ENCODE assay signal across 21 cellular contexts in genomic region chrX:11105080-11105479, GRCh38. TPM values are rescaled to one million over a fixed set of nuclear protein-coding genes. Genes with fewer than 3 reads are reported as not detected.
A peak's percentile ranks its signal among the peaks of the same experiment; 100 is the strongest.
DNase-seq lines count a peak whose midpoint lies in the region; FAIRE-seq and TF ChIP-seq lines count a peak whose summit lies in the region.
"Had no signal": no experiment of that assay in that cellular context is flagged by ENCODE, and none has a peak within 500 bp of the region (broad histone marks: within the 10 kb centered on the region; RNA-seq: fewer than 3 reads in every experiment).

No MANE protein-coding gene starts in this region.

- no peak overlapping the region for H3K4me2 ChIP-seq in astrocyte (ENCODE audit: low read length)
- H3K4me2 ChIP-seq: BLaER1, smooth muscle cell had no signal

- TF ChIP-seq CTCF in AG10803 (conservative IDR thresholded peaks at IDR 0.05; ENCODE audit: low read length) = no peak
- TF ChIP-seq CTCF in astrocyte (IDR thresholded peaks at IDR 0.05; ENCODE audit: insufficient read depth, low read depth, low read length) = no peak
- no peak for TF ChIP-seq CTCF in fibroblast of the aortic adventitia (IDR thresholded peaks at IDR 0.05; ENCODE audit: insufficient read depth, low read length)
- no peak for TF ChIP-seq CTCF in chondrocyte (IDR thresholded peaks at IDR 0.05)

- no peaks in the 10 kb centered on the region for H3K36me3 ChIP-seq in astrocyte (ENCODE audit: insufficient read depth, low read length)
- H3K36me3 ChIP-seq: gastroesophageal sphincter, vagina had no signal

- H3K4me3 ChIP-seq in AG10803 (ENCODE audit: low read length) (no peak overlapping the region), astrocyte (ENCODE audit: insufficient read depth, low read depth, low read length) (no peak overlapping the region), fibroblast of the aortic adventitia (ENCODE audit: low read depth, low read length) (no peak overlapping the region)
- H3K4me3 ChIP-seq: BLaER1, gastroesophageal sphincter, psoas muscle, SJCRH30, smooth muscle cell, vagina had no signal

- H4K20me1 ChIP-seq in astrocyte (ENCODE audit: insufficient read depth, low read length) = no peaks in the 10 kb centered on the region
- H4K20me1 ChIP-seq: BLaER1 had no signal

- no peak overlapping the region for H3K4me3 Mint-ChIP-seq in astrocyte (ENCODE audit: unreplicated experiment)
- no peak overlapping the region for H3K4me3 Mint-ChIP-seq in chondrocyte (ENCODE audit: unreplicated experiment)

- H3K9me3 Mint-ChIP-seq in astrocyte (ENCODE audit: unreplicated experiment) (no peaks in the 10 kb centered on the region), chondrocyte (ENCODE audit: low read depth) (peaks cover 6% of the 10 kb centered on the region)

- H3K4me1 Mint-ChIP-seq in astrocyte (ENCODE audit: low read depth, unreplicated experiment) = peaks cover 10% of the 10 kb centered on the region
- peaks cover 20% of the 10 kb centered on the region for H3K4me1 Mint-ChIP-seq in chondrocyte (ENCODE audit: low read depth)

- no peaks in the 10 kb centered on the region for H3K27me3 ChIP-seq in astrocyte (ENCODE audit: insufficient read depth, low read length)
- H3K27me3 ChIP-seq: gastroesophageal sphincter, SJCRH30, vagina had no signal

- no peaks in the 10 kb centered on the region for H3K79me2 ChIP-seq in astrocyte (ENCODE audit: insufficient read depth, low read length)

- H3K27me3 Mint-ChIP-seq in astrocyte (ENCODE audit: low read depth, unreplicated experiment) (no peaks in the 10 kb centered on the region), chondrocyte (ENCODE audit: low read depth) (no peaks in the 10 kb centered on the region)

- H3K27ac Mint-ChIP-seq in astrocyte (ENCODE audit: unreplicated experiment) (no peak overlapping the region), chondrocyte (ENCODE audit: unreplicated experiment) (no peak overlapping the region)

- no peaks in the 10 kb centered on the region for H3K9me3 ChIP-seq in astrocyte (ENCODE audit: insufficient read depth, low read depth, low read length)
- H3K9me3 ChIP-seq: gastroesophageal sphincter, psoas muscle, SJCRH30, vagina had no signal

- FAIRE-seq in astrocyte (lab: Jason Lieb, UNC) = peak; percentile 81

- intact Hi-C loops in posterior vena cava (cut with DNase I) = no loop called here

- no peak overlapping the region for H2AFZ ChIP-seq in astrocyte (ENCODE audit: low read depth, low read length)

- H3K36me3 Mint-ChIP-seq in astrocyte (ENCODE audit: low read depth, unreplicated experiment) (no peaks in the 10 kb centered on the region), chondrocyte (ENCODE audit: low read depth) (no peaks in the 10 kb centered on the region)

- H3K4me1 ChIP-seq in astrocyte (ENCODE audit: insufficient read depth, low read length) = peaks cover 10% of the 10 kb centered on the region
- H3K4me1 ChIP-seq: psoas muscle had no signal

- no peak overlapping the region for H3K27ac ChIP-seq in astrocyte (ENCODE audit: low read depth, low read length)
- H3K27ac ChIP-seq: BLaER1, gastroesophageal sphincter, psoas muscle, SJCRH30, vagina had no signal

- no peak overlapping the region for H3K9ac ChIP-seq in astrocyte (ENCODE audit: low read length)
- H3K9ac ChIP-seq: BLaER1 had no signal

- DNase-seq in AG10803 (ENCODE audit: low read depth) (peak; percentile 16), HPDE6-E6E7 (ENCODE audit: extremely low spot score) (peak; percentile 14), astrocyte (ENCODE audit: low read depth) (peak; percentile 56), fibroblast of the aortic adventitia (ENCODE audit: low read depth) (peak; percentile 65), posterior vena cava (ENCODE audit: low spot score) (no peak), chondrocyte (ENCODE audit: low spot score) (no peak), NCI-H1092 treated with DMSO at 0.1 percent for 48 hours (lab: John Stamatoyannopoulos, UW) (no peak)
- no peak for DNase-seq in activated effector memory CD4-positive, alpha-beta T cell treated with Interleukin-2 at 50 U/mL for 16 hours
- DNase-seq: activated CD4-positive, alpha-beta T cell treated with anti-CD3 and anti-CD28 coated beads for 1 hour; amygdala; cerebellar nuclear complex; effector memory CD4-positive, alpha-beta T cell; NCI-H1417; psoas muscle; SJCRH30; stimulated activated CD4-positive, alpha-beta T cell treated with anti-CD3 and anti-CD28 coated beads, Interleukin-4, amount 100 ng/mL, for 4 hours; T1000 had no signal

RNA-seq across cellular contexts. Expression of gene HCCS, which starts 6.1 kb away (rescaled TPM):
- 38.0 and 39.2 TPM in 2 replicates for total RNA-seq in astrocyte
- 4.7 and 24.5 TPM in 2 replicates for total RNA-seq in fibroblast of the aortic adventitia (ENCODE audit: low replicate concordance)
- total RNA-seq in posterior vena cava = 10 to 100 TPM; 14.5 to 17.7 TPM
- 25.0 to 25.8 TPM (median 25.5 TPM) in 3 replicates for total RNA-seq in chondrocyte

Comparison
In these comparisons a context has a peak if more than half of its experiments do, and no peak if none do; other contexts are left out.
1. DNase-seq: peak in AG10803 (single experiment), HPDE6-E6E7 (single experiment), astrocyte (single experiment) and fibroblast of the aortic adventitia (single experiment); none in posterior vena cava (single experiment), activated effector memory CD4-positive, alpha-beta T cell treated with Interleukin-2 at 50 U/mL for 16 hours (single experiment), chondrocyte (single experiment) and NCI-H1092 treated with DMSO at 0.1 percent for 48 hours (single experiment).